In the genomic region with DNA sequence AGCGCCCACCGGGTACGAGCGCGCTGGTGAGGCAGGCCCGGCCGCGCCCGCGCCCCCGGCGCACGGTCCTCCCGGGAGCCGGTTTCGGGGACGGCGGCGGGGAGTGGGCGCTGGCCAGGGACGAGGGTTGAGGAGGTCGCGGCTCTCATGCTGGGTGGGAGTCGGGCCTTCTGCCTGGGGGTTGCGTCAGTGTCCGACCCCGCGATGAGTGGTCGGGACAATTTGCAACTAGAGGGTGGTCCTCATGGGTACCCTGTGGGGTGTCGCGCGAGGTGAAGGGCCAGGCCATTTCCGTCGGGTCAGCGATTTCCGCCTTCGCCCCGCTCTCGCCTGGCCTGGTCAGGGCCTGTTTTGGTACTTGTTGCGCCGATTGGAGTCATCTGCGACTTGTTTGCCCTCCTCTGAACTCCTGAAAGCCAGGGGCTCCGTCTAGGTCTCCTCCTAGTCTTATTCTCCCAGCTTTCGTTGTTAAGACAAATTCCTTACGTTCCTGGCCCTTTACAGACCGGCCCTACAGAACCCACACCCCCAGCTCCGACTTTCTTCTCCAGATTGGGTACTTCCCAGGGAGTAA, we compare ENCODE assay signal across 8 cellular contexts. TPM values are rescaled to one million over a fixed set of nuclear protein-coding genes. Genes with fewer than 3 reads are reported as not detected.
A peak's percentile ranks its signal among the peaks of the same experiment; 100 is the strongest.
DNase-seq lines count a peak whose midpoint lies in the region; ATAC-seq and TF ChIP-seq lines count a peak whose summit lies in the region.

No MANE protein-coding gene starts in this region.

- CTCF ChIA-PET in CD8-positive, alpha-beta memory T cell (lab: Charles Lee) = interaction anchor here (1.0 to 1.2 kb wide), 2 partner anchors 15 to 58 kb away, joined by 3 to 5 read pairs; a partner anchor contains a TSS

- peaks cover 52% of the 10 kb centered on the region for H3K79me2 ChIP-seq in Loucy (ENCODE audit: insufficient read depth, low read length)

- no peaks in the 10 kb centered on the region for H3K9me2 ChIP-seq in Loucy (replicated peaks; ENCODE audit: low read depth, low read length)

- H3K4me3 Mint-ChIP-seq in CD8-positive, alpha-beta memory T cell = peak overlapping the region; percentile 74 to 97 (median 94)
- peak overlapping the region; percentile 92 to 98 (median 94) for H3K4me3 Mint-ChIP-seq in brain

- peak overlapping the region; percentile 96 for H3K4me2 ChIP-seq in Loucy (ENCODE audit: low read depth, low read length, poor library complexity, severe bottlenecking)

- POLR2A ChIA-PET in CD8-positive, alpha-beta memory T cell (lab: Charles Lee) = no interaction called here

- 0% methylated on average over 9 to 47 of the region's 47 CpGs for WGBS in stomach, 5 donors

- no peak for TF ChIP-seq CTCF in Loucy (conservative IDR thresholded peaks at IDR 0.05; ENCODE audit: low read length)
- TF ChIP-seq CTCF in brain (conservative IDR thresholded peaks at IDR 0.05) = no peak
- TF ChIP-seq CTCF in stomach (IDR thresholded peaks at IDR 0.05) = no peak

- H3K9ac ChIP-seq in Loucy (ENCODE audit: low read depth, low read length, poor library complexity, severe bottlenecking) = peak overlapping the region; percentile 89

- peak overlapping the region; percentile 84 for H3K4me3 ChIP-seq in CD8-positive, alpha-beta memory T cell (ENCODE audit: low read length)
- peak overlapping the region; percentile 87 for H3K4me3 ChIP-seq in Loucy (ENCODE audit: low read length, poor library complexity, severe bottlenecking)
- peak overlapping the region; percentile 87 to 91 (median 90) for H3K4me3 ChIP-seq in stomach

- no peak for TF ChIP-seq EP300 in stomach (IDR thresholded peaks at IDR 0.05)

- peak overlapping the region; percentile 78 for H3K27ac ChIP-seq in CD8-positive, alpha-beta memory T cell (ENCODE audit: low read depth, low read length)
- H3K27ac ChIP-seq in layer of hippocampus (ENCODE audit: low read depth, low read length) (peak overlapping the region; percentile 97), stomach (peak overlapping the region; percentile 97 to 99 (median 98))

- H3K36me3 ChIP-seq in CD8-positive, alpha-beta memory T cell (ENCODE audit: insufficient read depth, low read length) = no peaks in the 10 kb centered on the region
- H3K36me3 ChIP-seq in Loucy (ENCODE audit: insufficient read depth, low read length) (no peaks in the 10 kb centered on the region), stomach (peaks cover 0 to 6% (median 0%) of the 10 kb centered on the region in 4 donors)

- TF ChIP-seq POLR2A in stomach (IDR thresholded peaks at IDR 0.05) = no peak

- peak overlapping the region; percentile 59 to 96 (median 86) for H3K27ac Mint-ChIP-seq in CD8-positive, alpha-beta memory T cell
- H3K27ac Mint-ChIP-seq in brain = peak overlapping the region; percentile 75 to 98 (median 96)

- H3K27me3 ChIP-seq in CD8-positive, alpha-beta memory T cell (ENCODE audit: insufficient read depth, low read length, poor library complexity, severe bottlenecking) = no peaks in the 10 kb centered on the region
- H3K27me3 ChIP-seq in Loucy (ENCODE audit: insufficient read depth, low read length, poor library complexity, severe bottlenecking) (no peaks in the 10 kb centered on the region), layer of hippocampus (ENCODE audit: control insufficient read depth, insufficient read depth, low read length) (no peaks in the 10 kb centered on the region), stomach (no peaks in the 10 kb centered on the region)

- H4K20me1 ChIP-seq in Loucy (ENCODE audit: insufficient read depth, low read length, poor library complexity, severe bottlenecking) = peaks cover 10% of the 10 kb centered on the region

- ATAC-seq in GM21360 (IDR thresholded peaks at IDR 0.05; ENCODE audit: unreplicated experiment) (peak; percentile 15), HG02885 (IDR thresholded peaks at IDR 0.05; ENCODE audit: poor library complexity, unreplicated experiment) (no peak)

- no peaks in the 10 kb centered on the region for H3K27me3 Mint-ChIP-seq in CD8-positive, alpha-beta memory T cell
- peaks cover 8% of the 10 kb centered on the region for H3K27me3 Mint-ChIP-seq in brain

- peaks cover 46% of the 10 kb centered on the region for H3K4me1 ChIP-seq in CD8-positive, alpha-beta memory T cell (ENCODE audit: insufficient read depth, low read length)
- peaks cover 23% of the 10 kb centered on the region for H3K4me1 ChIP-seq in Loucy (ENCODE audit: insufficient read depth, low read length, poor library complexity, severe bottlenecking)
- peaks cover 51 to 67% (median 59%) of the 10 kb centered on the region in 4 donors for H3K4me1 ChIP-seq in stomach

- peak in 1 of 5 donors; percentile 26 for DNase-seq in CD8-positive, alpha-beta memory T cell
- DNase-seq in stomach (no peak), NCI-H345 (lab: John Stamatoyannopoulos, UW) (no peak)

- H3K36me3 Mint-ChIP-seq in CD8-positive, alpha-beta memory T cell = peaks cover 0 to 3% (median 0%) of the 10 kb centered on the region in 3 donors
- H3K36me3 Mint-ChIP-seq in brain = no peaks in the 10 kb centered on the region

- no peaks in the 10 kb centered on the region for H3K9me3 Mint-ChIP-seq in CD8-positive, alpha-beta memory T cell
- no peaks in the 10 kb centered on the region for H3K9me3 Mint-ChIP-seq in brain

- H3K4me1 Mint-ChIP-seq in CD8-positive, alpha-beta memory T cell = peaks cover 45 to 61% (median 49%) of the 10 kb centered on the region in 3 donors
- peaks cover 67% of the 10 kb centered on the region for H3K4me1 Mint-ChIP-seq in brain

- intact Hi-C loops in stomach (cut with DNase I; ENCODE audit: low total_unique reads) = no loop called here

- H2AFZ ChIP-seq in Loucy (ENCODE audit: low read length) = no peak overlapping the region

- 0 out of 2 replicates have a peak, but pooled peaks cover 4% of the 10 kb centered on the region for H3F3A ChIP-seq in Loucy (ENCODE audit: low read depth)

- no peaks in the 10 kb centered on the region for H3K9me3 ChIP-seq in CD8-positive, alpha-beta memory T cell (ENCODE audit: low read length)
- H3K9me3 ChIP-seq in Loucy (ENCODE audit: insufficient read depth, low read depth, low read length) = no peaks in the 10 kb centered on the region
- no peaks in the 10 kb centered on the region for H3K9me3 ChIP-seq in stomach

RNA-seq across cellular contexts. Expression of a gene that starts 14.9 kb away (rescaled TPM):
- 10 to 100 TPM; 33.1 to 33.9 TPM for total RNA-seq in CD8-positive, alpha-beta memory T cell
- polyA plus RNA-seq in CD8-positive, alpha-beta memory T cell = 65.5 TPM
- 64.4 TPM for polyA plus RNA-seq in brain (ENCODE audit: insufficient read depth, low read depth, low replicate concordance)
- total RNA-seq in stomach = 100 to 1,000 TPM in 2 of 5 donors, 10 to 100 TPM in 3; 25.3 to 155 (median 84.9) TPM
- polyA plus RNA-seq in stomach = 10 to 100 TPM; 39.3 to 55.3 (median 54.4) TPM

RNA-seq across cellular contexts. Expression of a gene that starts 15.1 kb away (rescaled TPM):
- total RNA-seq in CD8-positive, alpha-beta memory T cell = 1 to 10 TPM; 2.4 TPM
- polyA plus RNA-seq in CD8-positive, alpha-beta memory T cell = 1.3 TPM
- polyA plus RNA-seq in brain (ENCODE audit: insufficient read depth, low read depth, low replicate concordance) (0.78 TPM), stomach (1 to 10 TPM in 1 of 3 donors, under 1 TPM in 2; 0.68 to 1.1 (median 0.78) TPM)
- total RNA-seq in stomach = 1 to 10 TPM in 2 of 5 donors, under 1 TPM in 2, not detected in 1; 0.45 to 2.2 (median 1.1) TPM

RNA-seq across cellular contexts. Expression of a gene that starts 36.9 kb away (rescaled TPM):
- not detected for total RNA-seq in CD8-positive, alpha-beta memory T cell
- polyA plus RNA-seq in CD8-positive, alpha-beta memory T cell = not detected
- polyA plus RNA-seq in brain (ENCODE audit: insufficient read depth, low read depth, low replicate concordance) = not detected
- not detected for total RNA-seq in stomach
- polyA plus RNA-seq in stomach = not detected

RNA-seq across cellular contexts. Expression of a gene that starts 42.4 kb away (rescaled TPM):
- 10 to 100 TPM; 15.1 to 17.8 TPM for total RNA-seq in CD8-positive, alpha-beta memory T cell
- polyA plus RNA-seq in CD8-positive, alpha-beta memory T cell = 23.3 TPM
- polyA plus RNA-seq in brain (ENCODE audit: insufficient read depth, low read depth, low replicate concordance) (29.2 TPM), stomach (10 to 100 TPM in 1 of 3 donors, 1 to 10 TPM in 2; 6.7 to 14.1 (median 7.6) TPM)
- total RNA-seq in stomach = 10 to 100 TPM in 4 of 5 donors, 1 to 10 TPM in 1; 9.0 to 52.7 (median 22.2) TPM

RNA-seq across cellular contexts. Expression of a gene that starts 57.4 kb away (rescaled TPM):
- total RNA-seq in CD8-positive, alpha-beta memory T cell = 10 to 100 TPM; 11.4 to 12.3 TPM
- 18.8 TPM for polyA plus RNA-seq in CD8-positive, alpha-beta memory T cell
- polyA plus RNA-seq in brain (ENCODE audit: insufficient read depth, low read depth, low replicate concordance) (14.5 TPM), stomach (1 to 10 TPM; 4.2 to 5.6 (median 5.0) TPM)
- total RNA-seq in stomach = 10 to 100 TPM in 4 of 5 donors, 1 to 10 TPM in 1; 6.6 to 52.5 (median 21.7) TPM
